In genomic region chr1:6286266-6286665, GRCh38 we compare ENCODE assay signal across 37 cellular contexts. TPM values are rescaled to one million over a fixed set of nuclear protein-coding genes. Genes with fewer than 3 reads are reported as not detected.
"Had no signal": no experiment of that assay in that cellular context is flagged by ENCODE, and none has a peak within 500 bp of the region (broad histone marks: within the 10 kb centered on the region; RNA-seq: fewer than 3 reads in every experiment).

No MANE protein-coding gene starts in this region.

- H3K27me3 ChIP-seq: MG63 had no signal

- DNase-seq: Karpas-422, Kasumi-1, MG63, MM.1S, MV-4-11, NCI-H1048, NCI-H1092, NCI-H1092 treated with DMSO at 0.1 percent for 48 hours, NCI-H1105, NCI-H1105 treated with DMSO at 0.1 percent for 48 hours, NCI-H1417, NCI-H1417 treated with DMSO at 0.1 percent for 48 hours, NCI-H1436, NCI-H1436 treated with DMSO at 0.1 percent for 48 hours, NCI-H146, NCI-H1694, NCI-H1694 treated with DMSO at 0.1 percent for 48 hours, NCI-H187, NCI-H187 treated with DMSO at 0.1 percent for 48 hours, NCI-H1930, NCI-H2029, NCI-H2029 treated with DMSO at 0.1 percent for 48 hours, NCI-H2081, NCI-H2081 treated with DMSO at 0.1 percent for 48 hours, NCI-H2107, NCI-H2171, NCI-H2171 treated with DMSO at 0.1 percent for 48 hours, NCI-H2227 treated with DMSO at 0.1 percent for 48 hours, NCI-H226, NCI-H345, NCI-H446, NCI-H446 treated with DMSO at 0.1 percent for 48 hours, NCI-H510A had no signal

- H3K4me3 ChIP-seq: MG63 had no signal

- H3K9me3 ChIP-seq: MG63 had no signal

- H3K36me3 ChIP-seq: MG63 had no signal

RNA-seq across cellular contexts. Expression of gene HES3, which starts 42.3 kb away (rescaled TPM):
- total RNA-seq: LHCN-M2, M059J, MCF 10A, NCI-H460 had no signal
